Comparison of ENCODE assay signal across 8 cellular contexts in the genomic region with DNA sequence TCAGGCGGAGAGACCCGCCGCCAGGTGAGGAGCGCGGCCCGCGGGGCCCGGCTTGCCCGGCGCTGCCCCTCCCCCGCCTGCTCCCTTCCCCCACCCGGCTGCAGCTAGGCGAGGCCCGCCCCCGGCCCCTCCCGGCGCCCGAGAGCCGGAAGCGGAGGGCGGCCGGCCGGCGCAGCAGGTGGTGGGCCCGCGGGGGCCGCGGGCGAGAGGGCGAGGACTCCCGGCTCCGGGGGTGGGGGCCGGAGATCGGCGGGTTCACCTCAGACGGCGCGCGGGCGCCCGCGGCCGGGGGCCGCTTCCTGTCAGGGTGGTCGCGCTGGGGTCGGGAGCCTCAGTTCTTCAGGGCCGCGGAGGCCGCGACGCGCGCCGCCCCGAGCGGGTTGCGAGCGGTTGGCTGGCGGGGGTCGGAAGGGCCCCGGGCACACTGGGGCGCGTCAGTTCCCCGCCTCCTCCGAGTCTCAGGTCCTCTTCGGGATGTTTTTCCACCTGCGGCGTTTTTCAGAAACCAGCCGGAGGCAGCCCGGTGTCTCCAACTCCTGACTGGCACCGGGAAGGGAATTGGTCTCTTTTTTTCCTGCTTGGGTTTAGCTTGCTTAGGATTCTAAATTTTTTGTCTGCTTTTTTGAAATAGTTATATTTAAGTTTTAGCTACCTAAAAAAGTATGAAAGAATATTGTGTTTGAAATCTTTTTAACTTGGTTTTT. TPM values are rescaled to one million over a fixed set of nuclear protein-coding genes. Genes with fewer than 3 reads are reported as not detected.
DNase-seq lines count a peak whose midpoint lies in the region; ATAC-seq and TF ChIP-seq lines count a peak whose summit lies in the region.

No MANE protein-coding gene starts in this region.

- TF ChIP-seq EP300 in SK-N-SH (IDR thresholded peaks at IDR 0.05; ENCODE audit: borderline replicate concordance in 1 of 2, low read depth in 1 of 2, low read length in 1 of 2): no peak

- under 1% methylated on average over 71 of the region's 72 CpGs for WGBS in HUES64
- WGBS in SK-N-SH (ENCODE audit: low lambda C conversion rate): 1% methylated on average over 25 of the region's 72 CpGs

- CTCF ChIA-PET in SK-N-SH (lab: Yijun Ruan, JAX): interaction anchor here (1.1 to 1.5 kb wide), 3 partner anchors 9 to 113 kb away, joined by 3 to 4 read pairs (median 3); no protein-coding TSS in a partner anchor

- H3K4me2 ChIP-seq in SK-N-SH: peak overlapping the region; percentile 81

- DNase-seq in GM03348 (ENCODE audit: low spot score) (peak; percentile 88), SK-N-SH (peak; percentile 92), kidney tubule cell (ENCODE audit: low spot score) (peak; percentile 69), cortex of kidney (lab: John Stamatoyannopoulos, UW) (no peak)
- DNase-seq in central memory CD4-positive, alpha-beta T cell: peak; percentile 48
- DNase-seq in stimulated activated CD4-positive, alpha-beta T cell treated with anti-CD3 and anti-CD28 coated beads, Interleukin-2, amount 100 ng/mL, for 24 hours: peak; percentile 61 to 63

- H3K36me3 ChIP-seq in HUES64 (ENCODE audit: insufficient read depth, low read length) (no peaks in the 10 kb centered on the region), SK-N-SH (replicated peaks in 1 of 2; ENCODE audit: control insufficient read depth in 1 of 2, insufficient read depth in 2 of 2, low read length in 1 of 2) (no peaks in the 10 kb centered on the region)

- H3K27ac ChIP-seq in HUES64 (ENCODE audit: low read depth, low read length) (peak overlapping the region; percentile 99), SK-N-SH (ENCODE audit: low read depth in 2 of 2, low read length in 1 of 2) (peak overlapping the region; percentile 69 to 78)

- H3F3A ChIP-seq in SK-N-SH (replicated peaks; ENCODE audit: insufficient read depth): peaks cover 4% of the 10 kb centered on the region

- H2AFZ ChIP-seq in SK-N-SH (ENCODE audit: low read depth): peak overlapping the region; percentile 88

- no peak for TF ChIP-seq RAD21 in SK-N-SH (IDR thresholded peaks at IDR 0.05; ENCODE audit: low read length)

- H3K27me3 ChIP-seq in HUES64 (ENCODE audit: insufficient read depth, low read length): peaks cover 8% of the 10 kb centered on the region; the same call in 1 of the 2 replicates
- H3K27me3 ChIP-seq in SK-N-SH (ENCODE audit: insufficient read depth): no peaks in the 10 kb centered on the region

- H3K9me3 ChIP-seq in HUES64 (ENCODE audit: insufficient read depth, low read depth, low read length): no peaks in the 10 kb centered on the region
- H3K9me3 ChIP-seq in SK-N-SH: no peaks in the 10 kb centered on the region

- H3K9ac ChIP-seq in HUES64 (ENCODE audit: low read depth, low read length) (peak overlapping the region; percentile 86), SK-N-SH (peak overlapping the region; percentile 77)

- H3K9me2 ChIP-seq in SK-N-SH: no peaks in the 10 kb centered on the region

- H3K79me2 ChIP-seq in SK-N-SH (ENCODE audit: insufficient read depth): peaks cover 51% of the 10 kb centered on the region

- POLR2A ChIA-PET in SK-N-SH (lab: Yijun Ruan, JAX): interaction anchor here (0.6 kb wide), 1 partner anchor 636 kb away, joined by 3 read pairs; no protein-coding TSS in a partner anchor

- H3K4me1 ChIP-seq in HUES64 (ENCODE audit: insufficient read depth, low read length): peaks cover 51% of the 10 kb centered on the region
- H3K4me1 ChIP-seq in SK-N-SH (ENCODE audit: control insufficient read depth in 1 of 2, insufficient read depth in 2 of 2, low read depth in 1 of 2, low read length in 1 of 2): peaks cover 0 to 7% of the 10 kb centered on the region in 2 experiments; a peak in 2 of 4 replicates

- peak; percentile 39 for ATAC-seq in GM21447 (IDR thresholded peaks at IDR 0.05; ENCODE audit: unreplicated experiment)

- no peak for TF ChIP-seq CTCF in SK-N-SH (IDR thresholded peaks at IDR 0.05)

- peaks cover 28% of the 10 kb centered on the region for H4K20me1 ChIP-seq in SK-N-SH (ENCODE audit: insufficient read depth)

- H3K4me3 ChIP-seq in HUES64 (ENCODE audit: low read length) (peak overlapping the region; percentile 84), SK-N-SH (ENCODE audit: low read depth in 2 of 2, low read length in 1 of 2) (peak overlapping the region; percentile 81 to 92)

TF ChIP-seq in SK-N-SH, 30 proteins besides CTCF, POLR2A, EP300 and RAD21:
- TF ChIP-seq CHD2 (IDR thresholded peaks at IDR 0.05; ENCODE audit: low read length, partially characterized antibody) (peak; percentile 91), MAX (IDR thresholded peaks at IDR 0.05; ENCODE audit: low read depth) (peak; percentile 10; the same call in 1 of the 2 replicates), ELF1 (IDR thresholded peaks at IDR 0.05) (0 out of 2 replicates have a peak, but pooled peaks have one; percentile 14), POLR2AphosphoS5 (IDR thresholded peaks at IDR 0.05; ENCODE audit: low read depth, low read length) (no peak)

RNA-seq across cellular contexts. Expression of gene ZFAND6, which starts 0.5 kb away (rescaled TPM):
- polyA plus RNA-seq in HUES64 (2013, experiment 1 of 2): 126 TPM
- 136 TPM for polyA plus RNA-seq in HUES64 (2013, experiment 2 of 2)
- polyA plus RNA-seq in SK-N-SH (2012; rRNA removed): 90.1 and 114 TPM in 2 replicates
- polyA plus RNA-seq in SK-N-SH (2012; cell fraction: cytosol; rRNA removed): 102 and 118 TPM in 2 replicates
- 25.1 and 65.9 TPM in 2 replicates for polyA plus RNA-seq in SK-N-SH (2012; cell fraction: nucleus; rRNA removed)
